8 cellular contexts compared by ENCODE assay signal in the genomic region with DNA sequence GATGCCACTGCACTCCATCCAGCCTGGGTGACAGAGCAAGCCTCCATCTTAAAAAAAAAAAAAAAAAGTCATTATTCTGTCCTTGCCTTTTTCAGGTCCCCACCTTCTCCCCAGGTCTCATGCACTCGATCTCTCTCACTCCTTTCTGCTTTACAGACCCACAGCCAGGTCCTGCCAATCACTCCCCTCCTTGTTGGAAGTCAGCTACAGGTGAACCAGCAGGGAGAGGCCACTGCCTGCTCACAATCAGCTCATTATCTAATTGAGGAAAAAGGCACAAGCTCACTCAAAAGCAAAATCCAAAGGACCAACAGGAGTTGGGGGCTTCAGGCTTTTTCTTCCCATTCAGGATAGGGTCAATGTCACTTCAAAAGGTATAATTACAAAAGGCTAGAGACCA. TPM values are rescaled to one million over a fixed set of nuclear protein-coding genes. Genes with fewer than 3 reads are reported as not detected.
DNase-seq lines count a peak whose midpoint lies in the region; ATAC-seq and TF ChIP-seq lines count a peak whose summit lies in the region.

No MANE protein-coding gene starts in this region.

- H3K4me1 ChIP-seq in ascending aorta (peaks cover 8 to 16% of the 10 kb centered on the region in 2 donors), left lung (peaks cover 13 to 56% of the 10 kb centered on the region in 2 donors), thoracic aorta (ENCODE audit: control insufficient read depth in 1 of 2, low read depth in 2 of 2) (peaks cover 35 to 54% of the 10 kb centered on the region in 2 donors)

- H3K36me3 ChIP-seq in ascending aorta (no peaks in the 10 kb centered on the region), left lung (no peaks in the 10 kb centered on the region), thoracic aorta (no peaks in the 10 kb centered on the region)

- no peak for DNase-seq in activated T-cell treated with anti-CD3 and anti-CD28 coated beads, Interleukin-2, amount 50 U/mL, for 4 hours
- DNase-seq in activated T-cell treated with anti-CD3 and anti-CD28 coated beads, Interleukin-2, amount 50 U/mL, for 48 hours: no peak
- DNase-seq in ascending aorta (ENCODE audit: low spot score in 2 of 2) (no peak), left lung (no peak), thoracic aorta (ENCODE audit: low spot score) (no peak), NCI-H526 treated with DMSO at 0.1 percent for 48 hours (lab: John Stamatoyannopoulos, UW) (no peak), NCI-H82 treated with DMSO at 0.1 percent for 48 hours (lab: John Stamatoyannopoulos, UW; ENCODE audit: unreplicated experiment) (no peak)

- peaks cover 11% of the 10 kb centered on the region for H3K9me3 Mint-ChIP-seq in activated T-cell treated with anti-CD3 and anti-CD28 coated beads, Interleukin-2, amount 50 U/mL, for 4 hours

- intact Hi-C loops in ascending aorta (cut with DNase I): loop anchor here (10.0 kb wide), 1 partner anchor 1288 kb away; a partner anchor contains a TSS
- intact Hi-C loops in left lung (cut with DNase I): no loop called here

- H3K27me3 ChIP-seq in ascending aorta (no peaks in the 10 kb centered on the region), left lung (no peaks in the 10 kb centered on the region), thoracic aorta (replicated peaks; ENCODE audit: insufficient read depth) (no peaks in the 10 kb centered on the region)

- peak overlapping the region; percentile 96 to 98 for H3K27ac ChIP-seq in ascending aorta
- peak overlapping the region; percentile 48 to 95 for H3K27ac ChIP-seq in left lung
- peak overlapping the region; percentile 81 to 86 for H3K27ac ChIP-seq in thoracic aorta

- H3K27me3 Mint-ChIP-seq in activated T-cell treated with anti-CD3 and anti-CD28 coated beads, Interleukin-2, amount 50 U/mL, for 4 hours (ENCODE audit: low read depth): no peaks in the 10 kb centered on the region

- H3K9me3 ChIP-seq in ascending aorta: no peaks in the 10 kb centered on the region
- no peaks in the 10 kb centered on the region for H3K9me3 ChIP-seq in left lung
- no peaks in the 10 kb centered on the region for H3K9me3 ChIP-seq in thoracic aorta

- ATAC-seq in activated T-cell treated with anti-CD3 and anti-CD28 coated beads, Interleukin-2, amount 50 U/mL, for 4 hours: no peak
- ATAC-seq in left lung (no peak), thoracic aorta (ENCODE audit: insufficient number of reproducible peaks, low FRiP score, low read depth) (no peak), HG03469 (IDR thresholded peaks at IDR 0.05; ENCODE audit: unreplicated experiment) (no peak)

- H3K4me1 Mint-ChIP-seq in activated T-cell treated with anti-CD3 and anti-CD28 coated beads, Interleukin-2, amount 50 U/mL, for 4 hours (ENCODE audit: low read depth): peaks cover 56% of the 10 kb centered on the region

- peak overlapping the region; percentile 92 for H3K4me3 Mint-ChIP-seq in activated T-cell treated with anti-CD3 and anti-CD28 coated beads, Interleukin-2, amount 50 U/mL, for 4 hours

- H3K4me3 ChIP-seq in ascending aorta (peak overlapping the region; percentile 80 to 92), left lung (peak overlapping the region; percentile 76 to 86), thoracic aorta (peak overlapping the region; percentile 76)

- no peak for TF ChIP-seq CTCF in ascending aorta (IDR thresholded peaks at IDR 0.05)
- no peak for TF ChIP-seq CTCF in left lung (IDR thresholded peaks at IDR 0.05)
- no peak for TF ChIP-seq CTCF in thoracic aorta (IDR thresholded peaks at IDR 0.05)

- peaks cover 14% of the 10 kb centered on the region for H3K36me3 Mint-ChIP-seq in activated T-cell treated with anti-CD3 and anti-CD28 coated beads, Interleukin-2, amount 50 U/mL, for 4 hours (ENCODE audit: insufficient read depth)

RNA-seq across cellular contexts. Expression of a gene that starts 2.0 kb away (rescaled TPM):
- total RNA-seq in activated T-cell treated with anti-CD3 and anti-CD28 coated beads, Interleukin-2, amount 50 U/mL, for 4 hours: 10 to 100 TPM; 21.3 to 32.8 (median 23.2) TPM
- total RNA-seq in ascending aorta: 26.2 TPM
- total RNA-seq in left lung: 10 to 100 TPM; 45.5 to 46.3 TPM
- total RNA-seq in thoracic aorta: 10 to 100 TPM; 51.4 to 64.0 TPM

RNA-seq across cellular contexts. Expression of a gene that starts 14.1 kb away (rescaled TPM):
- total RNA-seq in activated T-cell treated with anti-CD3 and anti-CD28 coated beads, Interleukin-2, amount 50 U/mL, for 4 hours: 10 to 100 TPM; 41.2 to 44.1 (median 41.7) TPM
- total RNA-seq in ascending aorta: 3.8 TPM
- 10 to 100 TPM; 23.1 to 24.3 TPM for total RNA-seq in left lung
- 10 to 100 TPM; 20.5 to 22.7 TPM for total RNA-seq in thoracic aorta
